8 cellular contexts compared by ENCODE assay signal in genomic region chr3:172341482-172342059, GRCh38.
DNase-seq lines count a peak whose midpoint lies in the region; ATAC-seq and TF ChIP-seq lines count a peak whose summit lies in the region.

No MANE protein-coding gene starts in this region.

- H3K36me3 ChIP-seq in body of pancreas (replicated peaks in 1 of 2; ENCODE audit: insufficient read depth in 1 of 2, low read depth in 2 of 2): peaks cover 0 to 27% of the 10 kb centered on the region in 2 donors

- WGBS in body of pancreas, 2 donors: 36 to 39% methylated on average over 4 of the region's 4 CpGs

- H3K27ac ChIP-seq in body of pancreas: peak overlapping the region in 1 of 4 donors; percentile 26

- H3K9me3 ChIP-seq in body of pancreas: no peaks in the 10 kb centered on the region

- no peaks in the 10 kb centered on the region for H3K27me3 Mint-ChIP-seq in CD14-positive monocyte (ENCODE audit: low read depth in 3 of 3)

- no peak overlapping the region for H3K4me3 Mint-ChIP-seq in CD14-positive monocyte

- no peaks in the 10 kb centered on the region for H3K27me3 ChIP-seq in body of pancreas

- no peaks in the 10 kb centered on the region for H3K4me1 ChIP-seq in body of pancreas

- peak; percentile 82 for TF ChIP-seq CTCF in CD14-positive monocyte (IDR thresholded peaks at IDR 0.05)
- TF ChIP-seq CTCF in body of pancreas (IDR thresholded peaks at IDR 0.05): peak; percentile 26 to 71 (median 60)

- intact Hi-C loops in CD14-positive monocyte (cut with micrococcal nuclease) (no loop called here), body of pancreas (cut with DNase I) (no loop called here)

- peak; percentile 71 for ATAC-seq in GM18858 (IDR thresholded peaks at IDR 0.05; ENCODE audit: unreplicated experiment)
- ATAC-seq in body of pancreas: peak; percentile 81

- H3K9me3 Mint-ChIP-seq in CD14-positive monocyte: no peaks in the 10 kb centered on the region

- H3K4me3 ChIP-seq in body of pancreas: no peak overlapping the region

- H3K4me1 Mint-ChIP-seq in CD14-positive monocyte: no peaks in the 10 kb centered on the region

- H3K36me3 Mint-ChIP-seq in CD14-positive monocyte: peaks cover 80 to 96% of the 10 kb centered on the region in 2 donors

- DNase-seq in CD14-positive monocyte (ENCODE audit: low spot score): no peak
- peak; percentile 21 for DNase-seq in HPDE6-E6E7 (ENCODE audit: extremely low spot score)
- DNase-seq in NCI-H748 treated with DMSO at 0.1 percent for 48 hours (lab: John Stamatoyannopoulos, UW): peak; percentile 51
- DNase-seq in body of pancreas: peak in 1 of 4 donors; percentile 27
- peak; percentile 53 for DNase-seq in iris pigment epithelial cell (ENCODE audit: low read depth)
- peak; percentile 90 for DNase-seq in superior temporal gyrus (ENCODE audit: extremely low spot score)
- no peak for DNase-seq in NCI-H187 treated with DMSO at 0.1 percent for 48 hours (lab: John Stamatoyannopoulos, UW)

- H3K27ac Mint-ChIP-seq in CD14-positive monocyte: no peak overlapping the region

- no peak for TF ChIP-seq POLR2A in body of pancreas (IDR thresholded peaks at IDR 0.05)

Comparison
In these comparisons a context has a peak if more than half of its experiments do, and no peak if none do; other contexts are left out.
1. DNase-seq: peak in HPDE6-E6E7 (single experiment), NCI-H748 treated with DMSO at 0.1 percent for 48 hours (single experiment), iris pigment epithelial cell (single experiment) and superior temporal gyrus (single experiment); none in CD14-positive monocyte (single experiment) and NCI-H187 treated with DMSO at 0.1 percent for 48 hours (single experiment).